ENCODE assay signal across 16 cellular contexts in the genomic region with DNA sequence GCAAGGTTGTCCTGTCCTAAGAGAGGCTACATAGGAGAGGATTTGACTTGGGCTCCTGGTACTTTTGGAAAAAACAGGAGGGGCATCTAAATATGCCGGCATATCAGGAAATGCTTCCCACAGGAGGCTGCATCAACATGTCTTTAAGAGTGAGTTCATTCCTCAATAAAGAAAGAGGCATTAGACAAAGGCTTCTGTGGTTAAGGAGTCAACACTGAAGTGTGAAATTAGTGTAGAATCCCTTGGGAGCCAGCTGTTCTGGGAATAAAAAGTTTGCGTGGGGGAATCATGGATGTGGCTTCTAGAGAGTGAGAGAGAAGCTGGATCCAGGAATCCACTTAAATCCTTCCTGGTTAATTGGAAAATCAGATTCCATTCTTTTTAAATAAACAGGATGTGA.
"Had no signal": no experiment of that assay in that cellular context is flagged by ENCODE, and none has a peak within 500 bp of the region (broad histone marks: within the 10 kb centered on the region; RNA-seq: fewer than 3 reads in every experiment).

No MANE protein-coding gene starts in this region.

- ATAC-seq: activated CD4-positive, alpha-beta T cell treated with anti-CD3 and anti-CD28 coated beads for 36 hours; left colon; psoas muscle; sciatic nerve; T-cell had no signal

- H3K4me3 ChIP-seq: psoas muscle had no signal

- DNase-seq: activated CD4-positive, alpha-beta T cell treated with anti-CD3 and anti-CD28 coated beads for 36 hours; activated naive CD4-positive, alpha-beta T cell treated with anti-CD3 and anti-CD28 coated beads for 36 hours; caudate nucleus; cortex of kidney; effector memory CD4-positive, alpha-beta T cell; hypothalamus; immature natural killer cell; left colon; psoas muscle; stimulated activated CD4-positive, alpha-beta T cell treated with anti-CD3 and anti-CD28 coated beads, Interleukin-2, amount 100 ng/mL, for 24 hours; stimulated activated naive CD4-positive, alpha-beta T cell; substantia nigra; T-cell; T1000; trophoblast cell had no signal
